25 cellular contexts compared by ENCODE assay signal in genomic region chr1:177820213-177820612, GRCh38.
"Had no signal": no experiment of that assay in that cellular context is flagged by ENCODE, and none has a peak within 500 bp of the region (broad histone marks: within the 10 kb centered on the region; RNA-seq: fewer than 3 reads in every experiment).

No MANE protein-coding gene starts in this region.

- DNase-seq: activated CD4-positive, alpha-beta memory T cell treated with anti-CD3 and anti-CD28 coated beads for 36 hours; activated CD4-positive, alpha-beta T cell treated with anti-CD3 and anti-CD28 coated beads, Interleukin-2, amount 10 ng/mL, durations not matched to agents 7 days and 5 days; activated CD4-positive, CD25-positive, alpha-beta regulatory T cell; activated CD8-positive, alpha-beta memory T cell treated with anti-CD3 and anti-CD28 coated beads, Interleukin-2, amount 50 U/mL, for 4 hours; activated gamma-delta T cell treated with Interleukin-2 at 50 U/mL for 16 hours; activated naive CD4-positive, alpha-beta T cell treated with anti-CD3 and anti-CD28 coated beads, Interleukin-2, amount 10 ng/mL, durations not matched to agents 7 days and 5 days; activated naive CD8-positive, alpha-beta T cell treated with anti-CD3 and anti-CD28 coated beads for 36 hours; activated T-cell treated with anti-CD3 and anti-CD28 coated beads, Interleukin-2, amount 50 U/mL, for 72 hours; brain microvascular endothelial cell; MG63; MV-4-11; NCI-H1417 treated with DMSO at 0.1 percent for 48 hours; NCI-H1694 treated with DMSO at 0.1 percent for 48 hours; NCI-H2081; NCI-H2171 treated with DMSO at 0.1 percent for 48 hours; NCI-H226; NK-92 treated with Interleukin-12 subunit alpha and Interleukin-12 subunit beta, amount 100 ng/mL, for 24 hours; OCI-M1; RPMI8226; T-cell; T-helper 2 cell; T1000 had no signal

- H3K4me1 Mint-ChIP-seq: activated naive CD4-positive, alpha-beta T cell treated with anti-CD3 and anti-CD28 coated beads, Interleukin-2, amount 10 ng/mL, durations not matched to agents 7 days and 5 days; activated naive CD8-positive, alpha-beta T cell treated with anti-CD3 and anti-CD28 coated beads for 36 hours; T-cell had no signal

- H3K27me3 Mint-ChIP-seq: activated CD4-positive, alpha-beta memory T cell treated with anti-CD3 and anti-CD28 coated beads for 36 hours; activated CD4-positive, alpha-beta T cell treated with anti-CD3 and anti-CD28 coated beads, Interleukin-2, amount 10 ng/mL, durations not matched to agents 7 days and 5 days; activated naive CD4-positive, alpha-beta T cell treated with anti-CD3 and anti-CD28 coated beads, Interleukin-2, amount 10 ng/mL, durations not matched to agents 7 days and 5 days; T-cell had no signal

- H3K9me3 Mint-ChIP-seq: activated naive CD8-positive, alpha-beta T cell treated with anti-CD3 and anti-CD28 coated beads for 36 hours had no signal

- H3K27ac Mint-ChIP-seq: activated CD4-positive, alpha-beta memory T cell treated with anti-CD3 and anti-CD28 coated beads for 36 hours; activated CD4-positive, alpha-beta T cell treated with anti-CD3 and anti-CD28 coated beads, Interleukin-2, amount 10 ng/mL, durations not matched to agents 7 days and 5 days; activated naive CD4-positive, alpha-beta T cell treated with anti-CD3 and anti-CD28 coated beads, Interleukin-2, amount 10 ng/mL, durations not matched to agents 7 days and 5 days; activated naive CD8-positive, alpha-beta T cell treated with anti-CD3 and anti-CD28 coated beads for 36 hours; activated T-cell treated with anti-CD3 and anti-CD28 coated beads, Interleukin-2, amount 50 U/mL, for 72 hours; activated T-helper 2 cell treated with anti-CD3 and anti-CD28 coated beads, Interferon-gamma antibody, Interleukin-2, Interleukin-4, amounts not matched to agents 10 μg/mL and 5 μg/mL and 100 μg/mL, durations not matched to agents 14 hours and 24 hours and 36 hours; T-cell had no signal

- H3K36me3 Mint-ChIP-seq: activated CD4-positive, alpha-beta memory T cell treated with anti-CD3 and anti-CD28 coated beads for 36 hours; activated naive CD4-positive, alpha-beta T cell treated with anti-CD3 and anti-CD28 coated beads, Interleukin-2, amount 10 ng/mL, durations not matched to agents 7 days and 5 days; activated naive CD8-positive, alpha-beta T cell treated with anti-CD3 and anti-CD28 coated beads for 36 hours; T-cell had no signal

- ATAC-seq: activated T-cell treated with anti-CD3 and anti-CD28 coated beads, Interleukin-2, amount 50 U/mL, for 72 hours; Panc1; Right ventricle myocardium inferior; T-cell had no signal

- H3K4me3 Mint-ChIP-seq: activated CD4-positive, alpha-beta memory T cell treated with anti-CD3 and anti-CD28 coated beads for 36 hours; activated CD4-positive, alpha-beta T cell treated with anti-CD3 and anti-CD28 coated beads, Interleukin-2, amount 10 ng/mL, durations not matched to agents 7 days and 5 days; activated naive CD4-positive, alpha-beta T cell treated with anti-CD3 and anti-CD28 coated beads, Interleukin-2, amount 10 ng/mL, durations not matched to agents 7 days and 5 days; activated naive CD8-positive, alpha-beta T cell treated with anti-CD3 and anti-CD28 coated beads for 36 hours; activated T-cell treated with anti-CD3 and anti-CD28 coated beads, Interleukin-2, amount 50 U/mL, for 72 hours; T-cell had no signal
